In genomic region chr15:78837131-78837530, GRCh38 we compare ENCODE assay signal across 9 cellular contexts.
"Had no signal": no experiment of that assay in that cellular context is flagged by ENCODE, and none has a peak within 500 bp of the region (broad histone marks: within the 10 kb centered on the region; RNA-seq: fewer than 3 reads in every experiment).

No MANE protein-coding gene starts in this region.

- H3K9me3 ChIP-seq: HAP-1 had no signal

- H3K36me3 ChIP-seq: HAP-1 had no signal

- H3K27ac Mint-ChIP-seq: HFFc6, IgD-negative memory B cell had no signal

- H3K9ac ChIP-seq: GM23248 had no signal

- H2AFZ ChIP-seq: GM23248 had no signal

- H3K4me1 ChIP-seq: HAP-1 had no signal

- ATAC-seq: HCT116 had no signal

- H3K9me3 Mint-ChIP-seq: HFFc6, IgD-negative memory B cell had no signal

- H3K4me3 ChIP-seq: GM23248, HAP-1 had no signal

- H3K36me3 Mint-ChIP-seq: IgD-negative memory B cell had no signal

- FAIRE-seq: HepG2 had no signal

- DNase-seq: GM23248, GOT3, HFFc6, KBM-7 had no signal

- H3K27ac ChIP-seq: GM23248, HL-60 had no signal

- H3K4me3 Mint-ChIP-seq: HFFc6, IgD-negative memory B cell had no signal
